ENCODE assay signal across 15 cellular contexts in genomic region chr3:129347446-129347845, GRCh38.
DNase-seq lines count a peak whose midpoint lies in the region; ATAC-seq and TF ChIP-seq lines count a peak whose summit lies in the region.
"Had no signal": no experiment of that assay in that cellular context is flagged by ENCODE, and none has a peak within 500 bp of the region (broad histone marks: within the 10 kb centered on the region; RNA-seq: fewer than 3 reads in every experiment).

No MANE protein-coding gene starts in this region.

- intact Hi-C loops in CD4-positive, alpha-beta T cell (cut with DNase I, micrococcal nuclease) = no loop called here
- intact Hi-C loops in sciatic nerve (cut with DNase I) = no loop called here

- TF ChIP-seq CTCF in SK-N-SH (IDR thresholded peaks at IDR 0.05) = no peak
- no peak for TF ChIP-seq CTCF in mesothelial cell of epicardium (IDR thresholded peaks at IDR 0.05; ENCODE audit: unreplicated experiment)
- TF ChIP-seq CTCF in CD4-positive, alpha-beta T cell (IDR thresholded peaks at IDR 0.05) = no peak

- H3K4me3 ChIP-seq in SK-N-SH (ENCODE audit: low read depth in 2 of 2, low read length in 1 of 2) = no peak overlapping the region
- H3K4me3 ChIP-seq: GM23338 had no signal

- no peaks in the 10 kb centered on the region for H3K27me3 Mint-ChIP-seq in mesothelial cell of epicardium (ENCODE audit: low read depth)
- peaks cover 32% of the 10 kb centered on the region for H3K27me3 Mint-ChIP-seq in CD4-positive, alpha-beta T cell

- H3K36me3 ChIP-seq in SK-N-SH (replicated peaks in 1 of 2; ENCODE audit: control insufficient read depth in 1 of 2, insufficient read depth in 2 of 2, low read length in 1 of 2) (no peaks in the 10 kb centered on the region), KOPT-K1 (ENCODE audit: insufficient read depth, low read length) (no peaks in the 10 kb centered on the region)

- no peak overlapping the region for H2AFZ ChIP-seq in SK-N-SH (ENCODE audit: low read depth)
- H2AFZ ChIP-seq: GM23338 had no signal

- no peaks in the 10 kb centered on the region for H3K36me3 Mint-ChIP-seq in mesothelial cell of epicardium
- no peaks in the 10 kb centered on the region for H3K36me3 Mint-ChIP-seq in CD4-positive, alpha-beta T cell (ENCODE audit: low read depth)
- H3K36me3 Mint-ChIP-seq: CD8-positive, alpha-beta T cell had no signal

- H3K9me3 Mint-ChIP-seq in mesothelial cell of epicardium = no peaks in the 10 kb centered on the region
- no peaks in the 10 kb centered on the region for H3K9me3 Mint-ChIP-seq in CD4-positive, alpha-beta T cell
- H3K9me3 Mint-ChIP-seq: CD8-positive, alpha-beta T cell; GM23338 had no signal

- H3K9me3 ChIP-seq in SK-N-SH = no peaks in the 10 kb centered on the region
- H3K9me3 ChIP-seq in KOPT-K1 (ENCODE audit: insufficient read depth, low read length, poor library complexity, severe bottlenecking) = no peaks in the 10 kb centered on the region
- no peaks in the 10 kb centered on the region for H3K9me3 ChIP-seq in CD4-positive, alpha-beta T cell (ENCODE audit: control insufficient read depth, low read length)

- WGBS in SK-N-SH (ENCODE audit: low lambda C conversion rate) = 89% methylated on average over 5 of the region's 8 CpGs

- H3K4me1 Mint-ChIP-seq in mesothelial cell of epicardium = peaks cover 34% of the 10 kb centered on the region
- peaks cover 6% of the 10 kb centered on the region for H3K4me1 Mint-ChIP-seq in CD4-positive, alpha-beta T cell (ENCODE audit: low read depth)

- peak overlapping the region; percentile 48 for H3K4me3 Mint-ChIP-seq in mesothelial cell of epicardium
- no peak overlapping the region for H3K4me3 Mint-ChIP-seq in CD4-positive, alpha-beta T cell
- H3K4me3 Mint-ChIP-seq: CD8-positive, alpha-beta T cell; GM23338 had no signal

- no peaks in the 10 kb centered on the region for H3F3A ChIP-seq in SK-N-SH (replicated peaks; ENCODE audit: insufficient read depth)

- peak overlapping the region; percentile 74 for H3K27ac Mint-ChIP-seq in mesothelial cell of epicardium
- H3K27ac Mint-ChIP-seq in CD4-positive, alpha-beta T cell = no peak overlapping the region
- H3K27ac Mint-ChIP-seq: CD8-positive, alpha-beta T cell; GM23338 had no signal

- no peak for TF ChIP-seq EP300 in SK-N-SH (IDR thresholded peaks at IDR 0.05; ENCODE audit: borderline replicate concordance in 1 of 2, low read depth in 1 of 2, low read length in 1 of 2)

- CTCF ChIA-PET in SK-N-SH (lab: Yijun Ruan, JAX) = interaction anchor here (0.8 to 1.0 kb wide), 2 partner anchors 23 to 587 kb away, joined by 3 read pairs; no protein-coding TSS in a partner anchor
- CTCF ChIA-PET in CD4-positive, alpha-beta T cell (lab: Charles Lee) = no interaction called here

- no peaks in the 10 kb centered on the region for H3K79me2 ChIP-seq in SK-N-SH (ENCODE audit: insufficient read depth)

- H3K4me2 ChIP-seq in SK-N-SH = peak overlapping the region; percentile 11; the same call in 1 of the 2 replicates
- H3K4me2 ChIP-seq: GM23338 had no signal

- no peak overlapping the region for H3K9ac ChIP-seq in SK-N-SH

- no peak for ATAC-seq in SK-N-SH treated with all-trans-retinoic acid at 6 μM for 48 hours
- no peak for ATAC-seq in CD4-positive, alpha-beta T cell (ENCODE audit: poor library complexity)
- ATAC-seq in HG03045 (IDR thresholded peaks at IDR 0.05; ENCODE audit: unreplicated experiment) = no peak
- no peak for ATAC-seq in sciatic nerve
- ATAC-seq: CD8-positive, alpha-beta T cell; GM23338 had no signal

- peak overlapping the region in 1 of 2 experiments; percentile 28; a peak in 1 of 4 replicates for H3K27ac ChIP-seq in SK-N-SH (ENCODE audit: low read depth in 2 of 2, low read length in 1 of 2)
- peak overlapping the region; percentile 49 for H3K27ac ChIP-seq in KOPT-K1 (ENCODE audit: low read depth, low read length, poor library complexity, severe bottlenecking)
- H3K27ac ChIP-seq in CD4-positive, alpha-beta T cell (ENCODE audit: low read depth, low read length) = no peak overlapping the region
- H3K27ac ChIP-seq: 22Rv1 had no signal

- POLR2A ChIA-PET in SK-N-SH (lab: Yijun Ruan, JAX) = no interaction called here
- POLR2A ChIA-PET in CD4-positive, alpha-beta T cell (lab: Charles Lee) = no interaction called here

- H3K4me1 ChIP-seq in SK-N-SH (ENCODE audit: control insufficient read depth in 1 of 2, insufficient read depth in 2 of 2, low read depth in 1 of 2, low read length in 1 of 2) = peaks cover 0 to 33% of the 10 kb centered on the region in 2 experiments; a peak in 1 of 4 replicates

- no peaks in the 10 kb centered on the region for H3K27me3 ChIP-seq in SK-N-SH (ENCODE audit: insufficient read depth)
- H3K27me3 ChIP-seq in CD4-positive, alpha-beta T cell (ENCODE audit: control insufficient read depth, insufficient read depth, low read length) = peaks cover 8% of the 10 kb centered on the region

- TF ChIP-seq RAD21 in SK-N-SH (IDR thresholded peaks at IDR 0.05; ENCODE audit: low read length) = no peak

- DNase-seq in SK-N-SH = no peak
- no peak for DNase-seq in mesothelial cell of epicardium (ENCODE audit: low spot score in 2 of 2, unreplicated experiment in 2 of 2)
- DNase-seq in CD4-positive, alpha-beta T cell = no peak
- DNase-seq in sciatic nerve (ENCODE audit: low spot score) = no peak
- DNase-seq: AML-193; CD8-positive, alpha-beta T cell; COR-L47; DMS153; EL; H7 had no signal

- no peaks in the 10 kb centered on the region for H4K20me1 ChIP-seq in SK-N-SH (ENCODE audit: insufficient read depth)

- H3K9me2 ChIP-seq in SK-N-SH = no peaks in the 10 kb centered on the region

TF ChIP-seq in SK-N-SH, 30 proteins besides CTCF, POLR2A, EP300 and RAD21:
- TF ChIP-seq NFIC (IDR thresholded peaks at IDR 0.05; ENCODE audit: borderline replicate concordance) (no peak), NRF1 (IDR thresholded peaks at IDR 0.05; ENCODE audit: low read depth, low read length) (no peak), SIN3A (IDR thresholded peaks at IDR 0.05; ENCODE audit: borderline replicate concordance, low read depth, low read length) (no peak), RFX5 (IDR thresholded peaks at IDR 0.05; ENCODE audit: low read length) (no peak), PBX3 (IDR thresholded peaks at IDR 0.05) (no peak), GABPA (IDR thresholded peaks at IDR 0.05; ENCODE audit: low read depth) (no peak), MEF2A (IDR thresholded peaks at IDR 0.05; ENCODE audit: borderline replicate concordance, low read depth) (no peak), TEAD4 (IDR thresholded peaks at IDR 0.05; ENCODE audit: borderline replicate concordance, insufficient read depth) (no peak), CHD2 (IDR thresholded peaks at IDR 0.05; ENCODE audit: low read length, partially characterized antibody) (no peak), ELF1 (IDR thresholded peaks at IDR 0.05) (no peak), POLR2AphosphoS5 (IDR thresholded peaks at IDR 0.05; ENCODE audit: low read depth, low read length) (no peak), YY1 (IDR thresholded peaks at IDR 0.05; ENCODE audit: low read depth) (no peak)

TF ChIP-seq in SK-N-SH treated with all-trans-retinoic acid at 6 μM for 48 hours, 23 proteins besides CTCF, POLR2A, EP300 and RAD21:
- TF ChIP-seq GLIS3 (CRISPR knock-in tag; IDR thresholded peaks at IDR 0.05) (no peak), ZNF8 (CRISPR knock-in tag; IDR thresholded peaks at IDR 0.05) (no peak), ZNF565 (CRISPR knock-in tag; conservative IDR thresholded peaks at IDR 0.05; ENCODE audit: low read depth) (no peak), ZFP30 (CRISPR knock-in tag; IDR thresholded peaks at IDR 0.05) (no peak), BACH2 (CRISPR knock-in tag; IDR thresholded peaks at IDR 0.05; ENCODE audit: borderline replicate concordance) (no peak), PATZ1 (CRISPR knock-in tag; IDR thresholded peaks at IDR 0.05; ENCODE audit: borderline replicate concordance) (no peak), ISL1 (CRISPR knock-in tag; IDR thresholded peaks at IDR 0.05) (no peak), ZFP3 (CRISPR knock-in tag; IDR thresholded peaks at IDR 0.05) (no peak), CSDC2 (CRISPR knock-in tag; IDR thresholded peaks at IDR 0.05) (no peak), TCF4 (CRISPR knock-in tag; IDR thresholded peaks at IDR 0.05; ENCODE audit: borderline replicate concordance) (no peak)
